In the genomic region with DNA sequence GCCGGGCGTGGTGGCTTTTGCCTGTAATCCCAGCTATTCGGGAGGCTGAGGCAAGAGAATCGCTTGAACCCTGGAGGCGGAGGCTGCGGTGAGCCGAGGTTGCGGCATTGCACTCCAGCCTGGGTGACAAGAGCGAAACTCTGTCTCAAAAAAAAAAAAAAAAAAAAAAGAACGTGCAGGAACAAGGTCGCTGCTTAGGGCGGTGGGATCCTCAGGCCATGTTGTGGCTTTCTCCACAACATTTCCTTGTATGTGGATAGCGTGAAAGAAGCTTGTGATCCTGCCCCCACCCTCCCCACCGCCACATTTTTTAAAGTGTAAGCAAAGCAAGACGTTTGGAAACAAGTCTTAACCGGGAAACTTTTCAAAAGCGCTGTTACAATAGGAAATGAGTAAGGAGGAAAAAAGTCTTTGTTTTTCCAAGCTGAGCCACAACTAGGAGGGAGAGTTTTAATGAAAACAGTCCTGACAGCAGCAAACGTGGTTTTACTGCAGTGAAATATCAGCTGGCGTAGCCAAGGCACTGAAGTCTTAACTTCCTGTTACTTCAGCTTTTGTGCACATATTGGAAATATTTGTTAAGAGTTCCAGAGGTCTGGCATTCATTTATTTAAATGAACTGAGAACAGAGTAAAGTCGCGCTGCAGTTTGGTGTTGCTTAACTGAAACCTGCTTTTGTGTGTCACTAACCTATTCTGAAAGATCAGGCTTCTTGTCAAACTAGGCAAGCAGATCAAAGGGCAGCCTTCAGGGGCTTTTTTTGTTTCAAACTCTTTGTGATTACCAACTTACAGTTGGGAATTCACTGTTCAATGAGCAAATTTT, we compare ENCODE assay signal across 8 cellular contexts. TPM values are rescaled to one million over a fixed set of nuclear protein-coding genes. Genes with fewer than 3 reads are reported as not detected.
DNase-seq lines count a peak whose midpoint lies in the region; ATAC-seq and TF ChIP-seq lines count a peak whose summit lies in the region.

No MANE protein-coding gene starts in this region.

- H3K79me2 ChIP-seq in GM23338 (replicated peaks; ENCODE audit: insufficient read depth) = peaks cover 87% of the 10 kb centered on the region

- H3K27me3 ChIP-seq in GM23338 (ENCODE audit: insufficient read depth) = no peaks in the 10 kb centered on the region

- peak overlapping the region; percentile 88 for H3K4me2 ChIP-seq in GM23338

- H4K20me1 ChIP-seq in GM23338 (replicated peaks; ENCODE audit: insufficient read depth) = peaks cover 3% of the 10 kb centered on the region; the same call in 1 of the 2 replicates

- ATAC-seq in GM23338 (no peak), GM18858 (IDR thresholded peaks at IDR 0.05; ENCODE audit: unreplicated experiment) (no peak), GM21381 (IDR thresholded peaks at IDR 0.05; ENCODE audit: unreplicated experiment) (no peak)
- no peak for ATAC-seq in central memory CD8-positive, alpha-beta T cell (replicated peaks; ENCODE audit: extremely low read depth, poor library complexity, severe bottlenecking)

- peak overlapping the region; percentile 98 for H3K4me3 Mint-ChIP-seq in GM23338
- H3K4me3 Mint-ChIP-seq in central memory CD8-positive, alpha-beta T cell = peak overlapping the region; percentile 96

- H3K9me2 ChIP-seq in GM23338 (ENCODE audit: insufficient read depth) = no peaks in the 10 kb centered on the region

- in situ Hi-C loops in SK-MEL-5 (cut with HindIII; ENCODE audit: low pct_unique_long_range_greater_than_20kb, low sequenced_read_pairs) = no loop called here

- peak overlapping the region; percentile 83 for H3K4me3 ChIP-seq in GM23338

- no peak for TF ChIP-seq CTCF in GM23338 (conservative IDR thresholded peaks at IDR 0.05; ENCODE audit: low read depth in 2 of 2)

- H3K4me1 ChIP-seq in GM23338 (ENCODE audit: insufficient read depth) = peaks cover 33% of the 10 kb centered on the region

- peaks cover 77% of the 10 kb centered on the region for H3K36me3 Mint-ChIP-seq in GM23338 (ENCODE audit: low read depth)
- peaks cover 56% of the 10 kb centered on the region for H3K36me3 Mint-ChIP-seq in central memory CD8-positive, alpha-beta T cell (ENCODE audit: insufficient read depth)

- H3K9me3 Mint-ChIP-seq in GM23338 = peaks cover 17% of the 10 kb centered on the region
- no peaks in the 10 kb centered on the region for H3K9me3 Mint-ChIP-seq in central memory CD8-positive, alpha-beta T cell

- peak; percentile 72 for DNase-seq in AG08395 (ENCODE audit: low spot score)
- peak; percentile 59 for DNase-seq in GM23338 (ENCODE audit: low spot score)
- DNase-seq in SK-MEL-5 (ENCODE audit: low read depth, low spot score) = peak; percentile 79
- no peak for DNase-seq in central memory CD8-positive, alpha-beta T cell (ENCODE audit: low spot score in 2 of 2)
- peak; percentile 83 for DNase-seq in left kidney (ENCODE audit: low read depth, low spot score)
- peak; percentile 57 for DNase-seq in stimulated activated CD4-positive, alpha-beta T cell treated with anti-CD3 and anti-CD28 coated beads, Interleukin-4, amount 100 ng/mL, for 24 hours

- H3K27me3 Mint-ChIP-seq in GM23338 (ENCODE audit: insufficient read depth, low read depth, poor library complexity) = peaks cover 42% of the 10 kb centered on the region
- no peaks in the 10 kb centered on the region for H3K27me3 Mint-ChIP-seq in central memory CD8-positive, alpha-beta T cell

- H3K4me1 Mint-ChIP-seq in GM23338 = peaks cover 42% of the 10 kb centered on the region
- H3K4me1 Mint-ChIP-seq in central memory CD8-positive, alpha-beta T cell = peaks cover 52% of the 10 kb centered on the region

- peaks cover 16% of the 10 kb centered on the region; the same call in 1 of the 2 replicates for H3K36me3 ChIP-seq in GM23338 (ENCODE audit: insufficient read depth)

- peak overlapping the region; percentile 98 for H3K27ac Mint-ChIP-seq in GM23338
- H3K27ac Mint-ChIP-seq in central memory CD8-positive, alpha-beta T cell (ENCODE audit: low read depth) = peak overlapping the region; percentile 100

- H3K27ac ChIP-seq in GM23338 (ENCODE audit: low read depth) = peak overlapping the region; percentile 73

- H2AFZ ChIP-seq in GM23338 = no peak overlapping the region

- peaks cover 12% of the 10 kb centered on the region; the same call in 1 of the 2 replicates for H3F3A ChIP-seq in GM23338 (replicated peaks; ENCODE audit: low read depth)

TF ChIP-seq in GM23338, 12 proteins besides CTCF, POLR2A, EP300 and RAD21:
- TF ChIP-seq JUNB (IDR thresholded peaks at IDR 0.05; ENCODE audit: unreplicated experiment) (no peak), NANOG (IDR thresholded peaks at IDR 0.05; ENCODE audit: borderline replicate concordance) (no peak)
- TF ChIP-seq, protein P1, sequence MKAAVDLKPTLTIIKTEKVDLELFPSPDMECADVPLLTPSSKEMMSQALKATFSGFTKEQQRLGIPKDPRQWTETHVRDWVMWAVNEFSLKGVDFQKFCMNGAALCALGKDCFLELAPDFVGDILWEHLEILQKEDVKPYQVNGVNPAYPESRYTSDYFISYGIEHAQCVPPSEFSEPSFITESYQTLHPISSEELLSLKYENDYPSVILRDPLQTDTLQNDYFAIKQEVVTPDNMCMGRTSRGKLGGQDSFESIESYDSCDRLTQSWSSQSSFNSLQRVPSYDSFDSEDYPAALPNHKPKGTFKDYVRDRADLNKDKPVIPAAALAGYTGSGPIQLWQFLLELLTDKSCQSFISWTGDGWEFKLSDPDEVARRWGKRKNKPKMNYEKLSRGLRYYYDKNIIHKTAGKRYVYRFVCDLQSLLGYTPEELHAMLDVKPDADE (IDR thresholded peaks at IDR 0.05) = no peak

RNA-seq across cellular contexts. Expression of a gene that starts 3.8 kb away (rescaled TPM):
- total RNA-seq in GM23338 (2014; rRNA removed; shearing (Covaris generic)) = 286 and 294 TPM in 2 replicates
- 288 and 316 TPM in 2 replicates for polyA plus RNA-seq in GM23338 (2016; fragmentation: Nextera tagmentation; extraction: Ambion mirVana)
- total RNA-seq in SK-MEL-5 (2014; rRNA removed; shearing (Covaris generic)) = 191 and 210 TPM in 2 replicates
- polyA plus RNA-seq in SK-MEL-5 (2015; cell fraction: cytosol; rRNA removed) = 136 and 144 TPM in 2 replicates
- polyA plus RNA-seq in SK-MEL-5 (2015; cell fraction: nucleus; rRNA removed) = 304 and 312 TPM in 2 replicates

Comparison
In these comparisons a context has a peak if more than half of its experiments do, and no peak if none do; other contexts are left out.
1. DNase-seq: peak in AG08395 (single experiment), GM23338 (single experiment), SK-MEL-5 (single experiment), left kidney (single experiment) and stimulated activated CD4-positive, alpha-beta T cell treated with anti-CD3 and anti-CD28 coated beads, Interleukin-4, amount 100 ng/mL, for 24 hours (single experiment); none in central memory CD8-positive, alpha-beta T cell (0 of 2).